Comparison of ENCODE assay signal across 8 cellular contexts in genomic region chr12:104288635-104289258, GRCh38. TPM values are rescaled to one million over a fixed set of nuclear protein-coding genes. Genes with fewer than 3 reads are reported as not detected.
DNase-seq lines count a peak whose midpoint lies in the region; ATAC-seq and TF ChIP-seq lines count a peak whose summit lies in the region.

No MANE protein-coding gene starts in this region.

- peak; percentile 28 to 40 for TF ChIP-seq RAD21 in liver (IDR thresholded peaks at IDR 0.05)

- no peak for DNase-seq in BJ (ENCODE audit: low read depth)
- DNase-seq in NCI-H69 (lab: John Stamatoyannopoulos, UW), result peak; percentile 96
- DNase-seq in activated CD4-positive, alpha-beta T cell treated with anti-CD3 and anti-CD28 coated beads, Interleukin-2, amount 50 U/mL, for 24 hours (ENCODE audit: low read depth in 1 of 2, low spot score in 1 of 2), result peak; percentile 71 to 78
- peak; percentile 88 for DNase-seq in dermis blood vessel endothelial cell
- DNase-seq in stimulated activated CD4-positive, alpha-beta T cell treated with anti-CD3 and anti-CD28 coated beads, Interleukin-4, amount 100 ng/mL, for 4 hours, result peak; percentile 79 to 88

- H3K36me3 ChIP-seq in BJ (ENCODE audit: control insufficient read depth, insufficient read depth, low read length) (peaks cover 9% of the 10 kb centered on the region), liver (ENCODE audit: control insufficient read depth in 4 of 4, insufficient read depth in 3 of 4, low read depth in 1 of 4, low read length in 3 of 4) (peaks cover 6 to 15% (median 10%) of the 10 kb centered on the region in 4 donors)

- no peak for TF ChIP-seq CTCF in BJ (IDR thresholded peaks at IDR 0.05; ENCODE audit: insufficient read depth, low read depth, low read length)
- TF ChIP-seq CTCF in liver (IDR thresholded peaks at IDR 0.05; ENCODE audit: low read depth, low read length, missing input control), result no peak

- H3K4me1 ChIP-seq in liver (ENCODE audit: control insufficient read depth in 4 of 4, insufficient read depth in 4 of 4, low read length in 3 of 4), result peaks cover 3 to 27% (median 11%) of the 10 kb centered on the region in 4 donors

- peak overlapping the region; percentile 92 to 96 for H3K27ac ChIP-seq in liver (ENCODE audit: low read depth in 1 of 2, low read length in 2 of 2)

- ATAC-seq in GM19351 (IDR thresholded peaks at IDR 0.05; ENCODE audit: unreplicated experiment) (peak; percentile 51), HG03520 (IDR thresholded peaks at IDR 0.05; ENCODE audit: unreplicated experiment) (peak; percentile 52)

- under 1% methylated on average over 41 of the region's 41 CpGs for WGBS in liver

- POLR2A ChIA-PET in BJ (lab: Charles Lee), result interaction anchor here (0.6 to 0.7 kb wide), 3 partner anchors 98 to 1959 kb away, joined by 3 to 4 read pairs (median 3); no protein-coding TSS in a partner anchor

- H3K9me3 ChIP-seq in liver (ENCODE audit: control insufficient read depth in 4 of 4, low read length in 3 of 4), result no peaks in the 10 kb centered on the region

- H3K4me3 ChIP-seq in BJ (ENCODE audit: low read depth, low read length), result peak overlapping the region; percentile 91
- peak overlapping the region; percentile 72 to 86 (median 82) for H3K4me3 ChIP-seq in liver (ENCODE audit: low read depth in 1 of 3, low read length in 3 of 3)

- CTCF ChIA-PET in BJ (lab: Yijun Ruan, JAX), result interaction anchor here (0.9 to 1.4 kb wide), 6 partner anchors 11 to 180 kb away, joined by 3 to 4 read pairs (median 4); partner anchors contain the start of gene EID3

- H3K9ac ChIP-seq in liver (ENCODE audit: low read depth in 1 of 2, low read length in 2 of 2), result peak overlapping the region; percentile 57 to 95

- H3K27me3 ChIP-seq in BJ (ENCODE audit: control insufficient read depth, insufficient read depth, low read length), result no peaks in the 10 kb centered on the region
- H3K27me3 ChIP-seq in liver (ENCODE audit: control insufficient read depth in 4 of 4, insufficient read depth in 4 of 4, low read length in 3 of 4), result no peaks in the 10 kb centered on the region

TF ChIP-seq in liver, 16 proteins besides CTCF, POLR2A, EP300 and RAD21:
- TF ChIP-seq GABPA (IDR thresholded peaks at IDR 0.05 in 1 of 2, conservative IDR thresholded peaks at IDR 0.05 in 1 of 2) (peak in 1 of 2 donors; percentile 49), FOXA1 (IDR thresholded peaks at IDR 0.05) (peak; percentile 80), SP1 (IDR thresholded peaks at IDR 0.05) (peak; percentile 83), ATF3 (IDR thresholded peaks at IDR 0.05) (no peak), MAX (IDR thresholded peaks at IDR 0.05) (peak; percentile 98), FOXA2 (IDR thresholded peaks at IDR 0.05) (peak; percentile 66), YY1 (IDR thresholded peaks at IDR 0.05) (peak; percentile 78), HNF4G (IDR thresholded peaks at IDR 0.05) (no peak), ZBTB33 (IDR thresholded peaks at IDR 0.05) (peak; percentile 40), NR2F2 (IDR thresholded peaks at IDR 0.05) (peak; percentile 62), HNF4A (conservative IDR thresholded peaks at IDR 0.05) (peak; percentile 69 to 71), EGR1 (IDR thresholded peaks at IDR 0.05; ENCODE audit: low read depth in 2 of 2) (peak; percentile 54 to 76), REST (IDR thresholded peaks at IDR 0.05) (peak; percentile 69), TAF1 (conservative IDR thresholded peaks at IDR 0.05) (peak; percentile 96), RXRA (IDR thresholded peaks at IDR 0.05) (peak; percentile 73 to 85), JUND (IDR thresholded peaks at IDR 0.05) (peak; percentile 40 to 55)

RNA-seq across cellular contexts. Expression of gene EID3, which starts 14.8 kb away (rescaled TPM):
- polyA plus RNA-seq in BJ (2011; rRNA removed), result 2.0 and 2.5 TPM in 2 replicates
- polyA minus RNA-seq in BJ (2011; rRNA and poly(A)+ RNA removed), result 7.5 and 11.5 TPM in 2 replicates
- 5.4 and 6.8 TPM in 2 replicates for total RNA-seq in dermis blood vessel endothelial cell
- 1 to 10 TPM; 1.9 to 6.4 TPM for total RNA-seq in liver
- polyA plus RNA-seq in liver, result under 1 TPM; 0.17 to 0.46 TPM
